10 cellular contexts compared by ENCODE assay signal in the genomic region with DNA sequence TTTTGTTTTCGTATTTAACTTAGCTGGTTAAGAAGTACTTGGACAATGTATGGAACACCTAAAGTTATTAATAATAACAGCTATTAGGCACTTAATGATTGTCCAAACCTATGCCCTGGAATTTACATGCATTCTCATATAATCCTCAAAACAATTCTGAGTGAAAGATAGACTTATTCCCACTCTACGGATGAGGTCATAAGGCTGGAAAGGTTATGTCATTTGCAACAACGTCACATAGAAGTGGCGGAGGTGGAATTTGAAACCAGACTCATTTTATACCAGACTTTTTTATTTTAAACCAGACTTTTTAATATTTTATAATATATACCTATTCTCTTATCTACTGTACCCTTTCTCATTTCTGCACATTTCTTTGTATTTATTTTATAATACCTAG.
"Had no signal": no experiment of that assay in that cellular context is flagged by ENCODE, and none has a peak within 500 bp of the region (broad histone marks: within the 10 kb centered on the region; RNA-seq: fewer than 3 reads in every experiment).

No MANE protein-coding gene starts in this region.

- H3K4me3 ChIP-seq: GM23248, HAP-1 had no signal

- DNase-seq: GM23248, GOT3, H7, IMR-90, Karpas-422, KBM-7 had no signal

- H2AFZ ChIP-seq: GM23248 had no signal

- ATAC-seq: HCT116 had no signal

- H3K9ac ChIP-seq: GM23248, KMS-11 had no signal

- H3K9me3 ChIP-seq: HAP-1 had no signal

- H3K27ac ChIP-seq: GM23248, HL-60, KMS-11 had no signal

- H3K4me2 ChIP-seq: KMS-11 had no signal
